In genomic region chr14:24332094-24332983, GRCh38 we compare ENCODE assay signal across 8 cellular contexts. TPM values are rescaled to one million over a fixed set of nuclear protein-coding genes. Genes with fewer than 3 reads are reported as not detected.
DNase-seq lines count a peak whose midpoint lies in the region; ATAC-seq lines count a peak whose summit lies in the region.

No MANE protein-coding gene starts in this region.

- peak overlapping the region; percentile 34 to 62 (median 40) for H3K4me3 ChIP-seq in BLaER1 treated with 17β-estradiol and CSF1 and Interleukin-3, amounts not matched to agents 10 nM and 100 nM
- peak overlapping the region; percentile 43 for H3K4me3 ChIP-seq in effector memory CD4-positive, alpha-beta T cell (ENCODE audit: insufficient read depth, low read depth, low read length, poor library complexity, severe bottlenecking)

- peak; percentile 89 for DNase-seq in NCI-H69 (lab: John Stamatoyannopoulos, UW)
- peak; percentile 94 for DNase-seq in activated CD8-positive, alpha-beta T cell treated with anti-CD3 and anti-CD28 coated beads, Interleukin-2, amount 10 ng/mL, durations not matched to agents 7 days and 5 days
- peak; percentile 76 to 80 (median 77) for DNase-seq in effector memory CD4-positive, alpha-beta T cell
- DNase-seq in midbrain (lab: John Stamatoyannopoulos, UW): peak; percentile 65
- peak; percentile 65 for DNase-seq in stimulated activated CD8-positive, alpha-beta memory T cell treated with anti-CD3 and anti-CD28 coated beads, Interleukin-4, amount 100 ng/mL, for 24 hours (ENCODE audit: low read depth)

- peak overlapping the region; percentile 61 for H3K27ac Mint-ChIP-seq in activated CD8-positive, alpha-beta T cell treated with anti-CD3 and anti-CD28 coated beads, Interleukin-2, amount 10 ng/mL, durations not matched to agents 7 days and 5 days

- peaks cover 51 to 65% (median 58%) of the 10 kb centered on the region in 11 experiments for H3K27me3 ChIP-seq in BLaER1 treated with 17β-estradiol and CSF1 and Interleukin-3, amounts not matched to agents 10 nM and 100 nM
- H3K27me3 ChIP-seq in effector memory CD4-positive, alpha-beta T cell (replicated peaks; ENCODE audit: control insufficient read depth, insufficient read depth, low read length, poor library complexity, severe bottlenecking): peaks cover 8% of the 10 kb centered on the region

- H3K4me2 ChIP-seq in BLaER1 treated with 17β-estradiol and CSF1 and Interleukin-3, amounts not matched to agents 10 nM and 100 nM: peak overlapping the region; percentile 75 to 96 (median 92)

- peaks cover 0 to 11% (median 0%) of the 10 kb centered on the region in 11 experiments; a peak in 5 of 22 replicates for H3K36me3 ChIP-seq in BLaER1 treated with 17β-estradiol and CSF1 and Interleukin-3, amounts not matched to agents 10 nM and 100 nM
- peaks cover 2% of the 10 kb centered on the region for H3K36me3 ChIP-seq in effector memory CD4-positive, alpha-beta T cell (ENCODE audit: control insufficient read depth, insufficient read depth, low read length)

- peaks cover 22% of the 10 kb centered on the region for H3K27me3 Mint-ChIP-seq in activated CD8-positive, alpha-beta T cell treated with anti-CD3 and anti-CD28 coated beads, Interleukin-2, amount 10 ng/mL, durations not matched to agents 7 days and 5 days (ENCODE audit: low read depth)

- peaks cover 73% of the 10 kb centered on the region for H3K4me1 Mint-ChIP-seq in activated CD8-positive, alpha-beta T cell treated with anti-CD3 and anti-CD28 coated beads, Interleukin-2, amount 10 ng/mL, durations not matched to agents 7 days and 5 days (ENCODE audit: low read depth)

- H3K36me3 Mint-ChIP-seq in activated CD8-positive, alpha-beta T cell treated with anti-CD3 and anti-CD28 coated beads, Interleukin-2, amount 10 ng/mL, durations not matched to agents 7 days and 5 days (ENCODE audit: low read depth): peaks cover 21% of the 10 kb centered on the region

- ATAC-seq in GM19043 (IDR thresholded peaks at IDR 0.05; ENCODE audit: low read depth, unreplicated experiment): peak; percentile 67
- peak; percentile 73 for ATAC-seq in HG03342 (IDR thresholded peaks at IDR 0.05; ENCODE audit: unreplicated experiment)
- peak; percentile 79 for ATAC-seq in activated CD8-positive, alpha-beta T cell treated with anti-CD3 and anti-CD28 coated beads, Interleukin-2, amount 10 ng/mL, durations not matched to agents 7 days and 5 days

- no peaks in the 10 kb centered on the region for H3K9me3 Mint-ChIP-seq in activated CD8-positive, alpha-beta T cell treated with anti-CD3 and anti-CD28 coated beads, Interleukin-2, amount 10 ng/mL, durations not matched to agents 7 days and 5 days (ENCODE audit: insufficient read depth)

- POLR2A ChIA-PET in activated CD8-positive, alpha-beta T cell treated with anti-CD3 and anti-CD28 coated beads, Interleukin-2, amount 10 ng/mL, durations not matched to agents 7 days and 5 days (lab: Charles Lee): interaction anchor here (0.6 to 13.7 kb wide), 7 partner anchors 14 to 105 kb away, joined by 3 to 185 read pairs (median 3); partner anchors contain the start of genes CBLN3, KHNYN and TINF2

- peaks cover 73 to 92% (median 80%) of the 10 kb centered on the region in 10 experiments for H3K4me1 ChIP-seq in BLaER1 treated with 17β-estradiol and CSF1 and Interleukin-3, amounts not matched to agents 10 nM and 100 nM
- H3K4me1 ChIP-seq in effector memory CD4-positive, alpha-beta T cell (ENCODE audit: control insufficient read depth, insufficient read depth, low read length, poor library complexity, severe bottlenecking): peaks cover 45% of the 10 kb centered on the region

- no peak overlapping the region for H3K27ac ChIP-seq in BLaER1 treated with 17β-estradiol and CSF1 and Interleukin-3, amounts not matched to agents 10 nM and 100 nM
- no peak overlapping the region for H3K27ac ChIP-seq in effector memory CD4-positive, alpha-beta T cell (ENCODE audit: insufficient read depth, low read length, poor library complexity, severe bottlenecking)

- peaks cover 0 to 40% (median 11%) of the 10 kb centered on the region in 11 experiments; a peak in 10 of 22 replicates for H4K20me1 ChIP-seq in BLaER1 treated with 17β-estradiol and CSF1 and Interleukin-3, amounts not matched to agents 10 nM and 100 nM

- CTCF ChIA-PET in activated CD8-positive, alpha-beta T cell treated with anti-CD3 and anti-CD28 coated beads, Interleukin-2, amount 10 ng/mL, durations not matched to agents 7 days and 5 days (lab: Charles Lee): interaction anchor here (0.6 to 12.7 kb wide), 35 partner anchors 9 to 350 kb away, joined by 3 to 709 read pairs (median 5); partner anchors contain the start of genes CBLN3, CHMP4A, CIDEB and DHRS1

- no peaks in the 10 kb centered on the region for H3K9me3 ChIP-seq in BLaER1 treated with 17β-estradiol and CSF1 and Interleukin-3, amounts not matched to agents 10 nM and 100 nM (replicated peaks in 1 of 11)
- no peaks in the 10 kb centered on the region for H3K9me3 ChIP-seq in effector memory CD4-positive, alpha-beta T cell (ENCODE audit: control insufficient read depth, low read length)

- peak overlapping the region in 4 of 11 experiments; percentile 15 to 34 (median 26); a peak in 3 of 22 replicates for H3K9ac ChIP-seq in BLaER1 treated with 17β-estradiol and CSF1 and Interleukin-3, amounts not matched to agents 10 nM and 100 nM

- peak overlapping the region; percentile 75 for H3K4me3 Mint-ChIP-seq in activated CD8-positive, alpha-beta T cell treated with anti-CD3 and anti-CD28 coated beads, Interleukin-2, amount 10 ng/mL, durations not matched to agents 7 days and 5 days

RNA-seq across cellular contexts. Expression of gene ADCY4, which starts 2.5 kb away (rescaled TPM):
- total RNA-seq in activated CD8-positive, alpha-beta T cell treated with anti-CD3 and anti-CD28 coated beads, Interleukin-2, amount 10 ng/mL, durations not matched to agents 7 days and 5 days: 1 to 10 TPM; 3.4 to 4.7 TPM

RNA-seq across cellular contexts. Expression of gene RIPK3, which starts 7.5 kb away (rescaled TPM):
- total RNA-seq in activated CD8-positive, alpha-beta T cell treated with anti-CD3 and anti-CD28 coated beads, Interleukin-2, amount 10 ng/mL, durations not matched to agents 7 days and 5 days: 10 to 100 TPM; 26.9 to 28.6 TPM

RNA-seq across cellular contexts. Expression of gene LTB4R, which starts 21.0 kb away (rescaled TPM):
- 10 to 100 TPM; 26.9 to 28.0 TPM for total RNA-seq in activated CD8-positive, alpha-beta T cell treated with anti-CD3 and anti-CD28 coated beads, Interleukin-2, amount 10 ng/mL, durations not matched to agents 7 days and 5 days

RNA-seq across cellular contexts. Expression of gene LTB4R2, which starts 22.4 kb away (rescaled TPM):
- total RNA-seq in activated CD8-positive, alpha-beta T cell treated with anti-CD3 and anti-CD28 coated beads, Interleukin-2, amount 10 ng/mL, durations not matched to agents 7 days and 5 days: 10 to 100 TPM; 17.8 to 18.7 TPM

RNA-seq across cellular contexts. Expression of gene CIDEB, which starts 24.6 kb away (rescaled TPM):
- 10 to 100 TPM; 47.2 to 48.2 TPM for total RNA-seq in activated CD8-positive, alpha-beta T cell treated with anti-CD3 and anti-CD28 coated beads, Interleukin-2, amount 10 ng/mL, durations not matched to agents 7 days and 5 days
